In the genomic region with DNA sequence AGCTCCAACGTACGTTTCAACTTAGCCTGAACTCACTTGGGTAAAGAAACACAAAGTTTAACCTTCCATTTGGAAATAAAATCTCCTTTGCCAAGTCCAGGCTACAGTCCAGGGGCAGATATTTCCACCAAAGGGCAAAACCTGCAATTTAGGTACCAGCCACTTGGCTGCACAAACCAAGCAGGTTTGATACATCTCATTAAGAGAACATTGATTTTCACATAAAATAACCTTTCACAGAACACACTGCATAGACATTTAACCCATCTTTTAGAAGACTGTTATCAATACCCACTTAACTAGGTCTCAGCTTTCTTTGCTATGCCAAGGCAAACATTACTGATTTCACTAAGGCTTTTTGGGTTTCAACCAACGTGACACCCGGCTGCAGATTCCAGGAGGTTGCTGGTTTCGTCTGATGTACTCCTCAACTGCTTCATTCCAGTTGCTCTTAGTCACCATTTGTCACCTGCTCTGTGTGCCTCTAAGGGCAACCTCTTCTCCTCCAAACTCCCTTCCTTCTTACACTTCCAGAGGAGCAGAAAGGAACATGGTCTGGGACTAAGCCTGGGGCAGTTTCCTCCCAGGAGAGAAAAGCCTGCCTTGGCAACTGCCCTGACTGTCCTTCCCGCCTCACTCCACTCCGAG, we compare ENCODE assay signal across 10 cellular contexts.
A peak's percentile ranks its signal among the peaks of the same experiment; 100 is the strongest.
DNase-seq lines count a peak whose midpoint lies in the region; ATAC-seq, FAIRE-seq and TF ChIP-seq lines count a peak whose summit lies in the region.
"Had no signal": no experiment of that assay in that cellular context is flagged by ENCODE, and none has a peak within 500 bp of the region (broad histone marks: within the 10 kb centered on the region; RNA-seq: fewer than 3 reads in every experiment).

No MANE protein-coding gene starts in this region.

- H3K27me3 ChIP-seq in GM23248 (replicated peaks; ENCODE audit: insufficient read depth) (no peaks in the 10 kb centered on the region), skeletal muscle satellite cell (ENCODE audit: control insufficient read depth, insufficient read depth, low read length) (no peaks in the 10 kb centered on the region)

- no peaks in the 10 kb centered on the region for H3K36me3 ChIP-seq in GM23248 (ENCODE audit: low read depth)
- H3K36me3 ChIP-seq in skeletal muscle satellite cell (ENCODE audit: insufficient read depth, low read length), result no peaks in the 10 kb centered on the region

- peak overlapping the region; percentile 36; the same call in 1 of the 2 replicates for H3K9ac ChIP-seq in GM23248
- peak overlapping the region; percentile 6 for H3K9ac ChIP-seq in skeletal muscle satellite cell (ENCODE audit: low read depth, low read length)

- H3K4me3 ChIP-seq in GM23248 (peak overlapping the region; percentile 28; the same call in 1 of the 2 replicates), fibroblast of the aortic adventitia (ENCODE audit: low read depth, low read length) (no peak overlapping the region), skeletal muscle satellite cell (ENCODE audit: low read length) (no peak overlapping the region)

- no peaks in the 10 kb centered on the region for H4K20me1 ChIP-seq in GM23248 (ENCODE audit: insufficient read depth)

- in situ Hi-C loops in GM23248 (cut with MboI), result no loop called here

- peak overlapping the region; percentile 79 for H3K27ac ChIP-seq in GM23248

- peak overlapping the region; percentile 54 for H3K4me2 ChIP-seq in GM23248 (ENCODE audit: unreplicated experiment)
- peak overlapping the region; percentile 50 for H3K4me2 ChIP-seq in skeletal muscle satellite cell (ENCODE audit: low read length)

- no peaks in the 10 kb centered on the region for H3K9me2 ChIP-seq in GM23248 (ENCODE audit: insufficient read depth)

- H3K79me2 ChIP-seq in GM23248 (ENCODE audit: insufficient read depth), result no peaks in the 10 kb centered on the region

- DNase-seq in GM23248 (peak; percentile 85), RCC 7860 (ENCODE audit: low spot score) (peak; percentile 61), fibroblast of the aortic adventitia (ENCODE audit: low read depth) (peak; percentile 71), mesenteric fat pad (ENCODE audit: low spot score) (no peak), DMS153 treated with DMSO at 0.1 percent for 48 hours (lab: John Stamatoyannopoulos, UW; ENCODE audit: unreplicated experiment) (no peak)
- DNase-seq: activated naive CD8-positive, alpha-beta T cell treated with anti-CD3 and anti-CD28 coated beads, Interleukin-2, amount 10 ng/mL, durations not matched to agents 7 days and 5 days; NCI-H524 treated with DMSO at 0.1 percent for 48 hours had no signal

- H3K9me3 ChIP-seq in GM23248 (ENCODE audit: low read depth) (no peaks in the 10 kb centered on the region), skeletal muscle satellite cell (replicated peaks; ENCODE audit: low read length) (no peaks in the 10 kb centered on the region)

- peak overlapping the region; percentile 13; the same call in 1 of the 2 replicates for H2AFZ ChIP-seq in GM23248

- ATAC-seq in HG03095 (IDR thresholded peaks at IDR 0.05; ENCODE audit: unreplicated experiment) (no peak), GM21381 (IDR thresholded peaks at IDR 0.05; ENCODE audit: unreplicated experiment) (no peak)

- 34 to 35% methylated on average over 7 of the region's 7 CpGs for WGBS in GM23248 (ENCODE audit: low coverage in 1 of 2, low lambda C conversion rate in 2 of 2, missing lambda C conversion rate in 2 of 2), 2 experiments

- TF ChIP-seq CTCF in fibroblast of the aortic adventitia (IDR thresholded peaks at IDR 0.05; ENCODE audit: insufficient read depth, low read length), result no peak

- H3K4me1 ChIP-seq in GM23248 (ENCODE audit: insufficient read depth), result peaks cover 38% of the 10 kb centered on the region
- peaks cover 50% of the 10 kb centered on the region for H3K4me1 ChIP-seq in skeletal muscle satellite cell (ENCODE audit: control insufficient read depth, insufficient read depth, low read length)

- H3F3A ChIP-seq in GM23248 (ENCODE audit: insufficient read depth), result peaks cover 36% of the 10 kb centered on the region

- FAIRE-seq in RCC 7860 (lab: Jason Lieb, UNC), result no peak

Comparison
In these comparisons a context has a peak if more than half of its experiments do, and no peak if none do; other contexts are left out.
1. DNase-seq: peak in GM23248 (single experiment), RCC 7860 (single experiment) and fibroblast of the aortic adventitia (single experiment); none in mesenteric fat pad (single experiment) and DMS153 treated with DMSO at 0.1 percent for 48 hours (single experiment).